Comparison of ENCODE assay signal across 18 cellular contexts in genomic region chr4:180641495-180641894, GRCh38.
DNase-seq lines count a peak whose midpoint lies in the region; ATAC-seq, FAIRE-seq and TF ChIP-seq lines count a peak whose summit lies in the region.
"Had no signal": no experiment of that assay in that cellular context is flagged by ENCODE, and none has a peak within 500 bp of the region (broad histone marks: within the 10 kb centered on the region; RNA-seq: fewer than 3 reads in every experiment).

No MANE protein-coding gene starts in this region.

- TF ChIP-seq EP300 in HepG2 (IDR thresholded peaks at IDR 0.05; ENCODE audit: low read depth in 2 of 2, low read length in 2 of 2) (no peak), HepG2 (CRISPR knock-in tag; IDR thresholded peaks at IDR 0.05; ENCODE audit: borderline replicate concordance) (no peak)

- intact Hi-C loops in HepG2 (cut with micrococcal nuclease; ENCODE audit: unreplicated experiment), result no loop called here
- intact Hi-C loops in right lobe of liver (cut with DNase I), result no loop called here

- no peak overlapping the region for H2AFZ ChIP-seq in HepG2 (ENCODE audit: low read length)
- H2AFZ ChIP-seq: PC-9 had no signal

- no peak for DNase-seq in HepG2 (ENCODE audit: low spot score)
- DNase-seq in right lobe of liver, result no peak
- DNase-seq in LNCaP clone FGC (ENCODE audit: low read depth), result no peak
- peak; percentile 51 for DNase-seq in SK-MEL-5 (ENCODE audit: low read depth, low spot score)
- no peak for DNase-seq in stimulated activated naive CD8-positive, alpha-beta T cell treated with anti-CD3 and anti-CD28 coated beads, Interleukin-15, amount 100 ng/mL, for 72 hours
- DNase-seq in type B pancreatic cell (ENCODE audit: extremely low spot score, unreplicated experiment), result no peak
- DNase-seq: ACHN; AML-193; CD4-positive, alpha-beta T cell; DMS53; NCI-H1092 treated with DMSO at 0.1 percent for 48 hours; NCI-H2081 treated with DMSO at 0.1 percent for 48 hours; NCI-H226; NCI-H524 treated with DMSO at 0.1 percent for 48 hours; PC-9 had no signal

- 0 out of 2 replicates have a peak, but pooled peaks have one; percentile 5 for TF ChIP-seq CTCF in HepG2 (CRISPR knock-in tag; IDR thresholded peaks at IDR 0.05)
- TF ChIP-seq CTCF in right lobe of liver (IDR thresholded peaks at IDR 0.05), result no peak
- TF ChIP-seq CTCF in LNCaP clone FGC (IDR thresholded peaks at IDR 0.05; ENCODE audit: control insufficient read depth, extremely low read depth, insufficient read depth), result peak; percentile 29
- no peak for TF ChIP-seq CTCF in type B pancreatic cell (conservative IDR thresholded peaks at IDR 0.05)

- no peaks in the 10 kb centered on the region for H3K9me3 Mint-ChIP-seq in stimulated activated naive CD8-positive, alpha-beta T cell treated with anti-CD3 and anti-CD28 coated beads, Interleukin-15, amount 100 ng/mL, for 72 hours
- no peaks in the 10 kb centered on the region for H3K9me3 Mint-ChIP-seq in type B pancreatic cell

- TF ChIP-seq POLR2A in HepG2 (IDR thresholded peaks at IDR 0.05; ENCODE audit: insufficient read depth in 1 of 2, low read depth in 2 of 2, low read length in 2 of 2) (no peak), right lobe of liver (IDR thresholded peaks at IDR 0.05) (no peak)

- H3K4me1 ChIP-seq in HepG2 (ENCODE audit: insufficient read depth, low read length) (no peaks in the 10 kb centered on the region), right lobe of liver (no peaks in the 10 kb centered on the region)

- no peaks in the 10 kb centered on the region for H3K79me2 ChIP-seq in HepG2 (ENCODE audit: insufficient read depth, low read length)

- CTCF ChIA-PET in HepG2 (lab: Yijun Ruan, JAX; ENCODE audit: low intra/inter-chr PET ratio, low total read pairs), result no interaction called here

- no peak overlapping the region for H3K4me3 Mint-ChIP-seq in stimulated activated naive CD8-positive, alpha-beta T cell treated with anti-CD3 and anti-CD28 coated beads, Interleukin-15, amount 100 ng/mL, for 72 hours
- no peak overlapping the region for H3K4me3 Mint-ChIP-seq in type B pancreatic cell
- H3K4me3 Mint-ChIP-seq: CD4-positive, alpha-beta T cell; IgD-negative memory B cell had no signal

- no peaks in the 10 kb centered on the region for H3K36me3 ChIP-seq in HepG2 (replicated peaks in 1 of 2; ENCODE audit: control insufficient read depth in 1 of 2, insufficient read depth in 2 of 2, low read length in 2 of 2)
- H3K36me3 ChIP-seq in right lobe of liver, result no peaks in the 10 kb centered on the region

- no peaks in the 10 kb centered on the region for H3K36me3 Mint-ChIP-seq in type B pancreatic cell
- H3K36me3 Mint-ChIP-seq: IgD-negative memory B cell had no signal

- TF ChIP-seq RAD21 in HepG2 (CRISPR knock-in tag; IDR thresholded peaks at IDR 0.05), result no peak

- POLR2A ChIA-PET in HepG2 (lab: Yijun Ruan, JAX), result no interaction called here

- no peaks in the 10 kb centered on the region for H3K9me3 ChIP-seq in HepG2 (ENCODE audit: low read length)
- H3K9me3 ChIP-seq in right lobe of liver, result no peaks in the 10 kb centered on the region

- H3K27me3 ChIP-seq in HepG2 (ENCODE audit: control insufficient read depth in 1 of 2, insufficient read depth in 2 of 2, low read length in 2 of 2) (no peaks in the 10 kb centered on the region), right lobe of liver (no peaks in the 10 kb centered on the region)

- H3K4me3 ChIP-seq in HepG2 (replicated peaks in 1 of 3; ENCODE audit: insufficient read depth in 1 of 3, low read depth in 2 of 3, low read length in 3 of 3) (no peak overlapping the region), right lobe of liver (no peak overlapping the region), LNCaP clone FGC (ENCODE audit: low read depth, low read length) (no peak overlapping the region)
- H3K4me3 ChIP-seq: PC-9, SK-N-MC had no signal

- in situ Hi-C loops in HepG2 (cut with HindIII; ENCODE audit: extremely low pct_ligation_motif_present, low pct_unique_long_range_greater_than_20kb) (no loop called here), SK-MEL-5 (cut with HindIII; ENCODE audit: low pct_unique_long_range_greater_than_20kb, low sequenced_read_pairs) (no loop called here)

- peaks cover 7% of the 10 kb centered on the region for H3K4me1 Mint-ChIP-seq in stimulated activated naive CD8-positive, alpha-beta T cell treated with anti-CD3 and anti-CD28 coated beads, Interleukin-15, amount 100 ng/mL, for 72 hours
- peaks cover 8% of the 10 kb centered on the region for H3K4me1 Mint-ChIP-seq in type B pancreatic cell (ENCODE audit: unreplicated experiment)
- H3K4me1 Mint-ChIP-seq: IgD-negative memory B cell had no signal

- FAIRE-seq in HepG2 (lab: Jason Lieb, UNC), result no peak

- H3K27ac ChIP-seq in HepG2 (ENCODE audit: extremely low read length, insufficient read depth, low read length) (no peak overlapping the region), right lobe of liver (no peak overlapping the region)
- H3K27ac ChIP-seq: PC-9, SK-N-MC had no signal

- no peaks in the 10 kb centered on the region for H4K20me1 ChIP-seq in HepG2 (ENCODE audit: insufficient read depth, low read length)

- no peak overlapping the region for H3K27ac Mint-ChIP-seq in stimulated activated naive CD8-positive, alpha-beta T cell treated with anti-CD3 and anti-CD28 coated beads, Interleukin-15, amount 100 ng/mL, for 72 hours
- H3K27ac Mint-ChIP-seq in type B pancreatic cell, result no peak overlapping the region
- H3K27ac Mint-ChIP-seq: CD4-positive, alpha-beta T cell; IgD-negative memory B cell had no signal

- 28% methylated on average over 3 of the region's 4 CpGs for WGBS in HepG2 (ENCODE audit: low lambda C conversion rate)
- WGBS in right lobe of liver (ENCODE audit: insufficient coverage, low coverage, low lambda C conversion rate, missing lambda C conversion rate), result 38% methylated on average over 4 of the region's 4 CpGs

- H3K9ac ChIP-seq in HepG2 (ENCODE audit: insufficient read depth, low read depth, low read length), result no peak overlapping the region

- no peak for ATAC-seq in HepG2
- ATAC-seq in right lobe of liver, result no peak
- ATAC-seq in stimulated activated naive CD8-positive, alpha-beta T cell treated with anti-CD3 and anti-CD28 coated beads, Interleukin-15, amount 100 ng/mL, for 72 hours, result no peak
- no peak for ATAC-seq in HG02884 (IDR thresholded peaks at IDR 0.05; ENCODE audit: unreplicated experiment)

- BruUV-seq in HepG2 (replicated peaks; lab: Mats Ljungman, UMichigan), result no TSS peak

- no peaks in the 10 kb centered on the region for H3K27me3 Mint-ChIP-seq in stimulated activated naive CD8-positive, alpha-beta T cell treated with anti-CD3 and anti-CD28 coated beads, Interleukin-15, amount 100 ng/mL, for 72 hours
- H3K27me3 Mint-ChIP-seq in type B pancreatic cell, result peaks cover 11% of the 10 kb centered on the region
- H3K27me3 Mint-ChIP-seq: CD4-positive, alpha-beta T cell had no signal

- no peak overlapping the region for H3K4me2 ChIP-seq in HepG2 (ENCODE audit: low read depth, low read length)
- H3K4me2 ChIP-seq: PC-9 had no signal

TF ChIP-seq in HepG2, 621 proteins besides CTCF, POLR2A, EP300 and RAD21:
- TF ChIP-seq ZBTB7A (CRISPR knock-in tag; IDR thresholded peaks at IDR 0.05) (no peak), TBP (CRISPR knock-in tag; IDR thresholded peaks at IDR 0.05) (no peak), PCBP2 (optimal IDR thresholded peaks at IDR 0.05; ENCODE audit: low read depth, low read length, poor library complexity, severe bottlenecking) (no peak)
TF ChIP-seq in HepG2: peak in this region for 0.

Comparison
In these comparisons a context has a peak if more than half of its experiments do, and no peak if none do; other contexts are left out.
1. CTCF ChIP-seq: peak in HepG2 (single experiment) and LNCaP clone FGC (single experiment); none in right lobe of liver (0 of 4) and type B pancreatic cell (single experiment).